Comparison of ENCODE assay signal across 11 cellular contexts in the genomic region with DNA sequence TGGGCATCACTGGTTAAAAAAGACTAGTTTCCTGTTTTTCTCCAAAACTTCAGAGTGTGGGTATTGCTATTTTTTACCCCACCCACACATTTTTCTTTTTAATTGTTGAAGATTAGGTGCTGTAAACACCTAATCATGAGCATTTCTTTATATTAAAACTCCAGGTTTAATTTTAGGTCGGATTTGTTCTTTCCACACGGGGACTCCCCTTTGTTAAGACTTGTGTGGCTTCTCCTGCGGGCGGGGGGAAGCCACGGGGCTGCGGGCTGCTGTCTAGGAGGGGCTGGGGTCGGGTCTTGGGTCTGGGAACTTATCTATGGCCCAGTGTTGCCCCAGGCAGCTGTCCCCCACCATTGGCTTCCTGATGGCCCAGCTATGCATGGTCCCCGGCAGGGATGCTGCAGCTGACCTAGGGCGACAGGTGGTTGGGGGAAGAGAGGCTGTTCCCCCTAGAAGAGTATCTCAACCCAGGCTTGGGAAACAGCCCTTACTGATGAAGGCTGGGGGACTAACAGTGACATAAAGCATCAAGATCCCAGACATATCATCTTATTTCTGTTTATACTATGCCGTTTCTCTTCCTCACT.
A peak's percentile ranks its signal among the peaks of the same experiment; 100 is the strongest.
DNase-seq lines count a peak whose midpoint lies in the region; ATAC-seq, FAIRE-seq and TF ChIP-seq lines count a peak whose summit lies in the region.
"Had no signal": no experiment of that assay in that cellular context is flagged by ENCODE, and none has a peak within 500 bp of the region (broad histone marks: within the 10 kb centered on the region; RNA-seq: fewer than 3 reads in every experiment).

No MANE protein-coding gene starts in this region.

- peaks cover 51% of the 10 kb centered on the region; the same call in 1 of the 2 replicates for H3K79me2 ChIP-seq in OCI-LY7 (ENCODE audit: insufficient read depth, low read depth, low read length)

- no peak for FAIRE-seq in D721Med (lab: Jason Lieb, UNC)

- peak overlapping the region; percentile 46; the same call in 1 of the 2 replicates for H2AFZ ChIP-seq in OCI-LY7 (ENCODE audit: low read length)
- H2AFZ ChIP-seq in mesenchymal stem cell (ENCODE audit: low read depth, low read length): no peak overlapping the region

- H3K27me3 ChIP-seq in mesenchymal stem cell (ENCODE audit: control insufficient read depth in 1 of 2, insufficient read depth in 1 of 2, low read length in 2 of 2): no peaks in the 10 kb centered on the region

- H2BK5ac ChIP-seq in mesenchymal stem cell (ENCODE audit: low read depth, low read length, poor library complexity, severe bottlenecking): no peak overlapping the region

- H3K79me1 ChIP-seq in mesenchymal stem cell (replicated peaks; ENCODE audit: low read length, poor library complexity, severe bottlenecking): peaks cover 16% of the 10 kb centered on the region

- no peaks in the 10 kb centered on the region for H4K20me1 ChIP-seq in OCI-LY7 (ENCODE audit: insufficient read depth, low read length)

- H3K4ac ChIP-seq in mesenchymal stem cell (ENCODE audit: low read depth in 1 of 2, low read length in 2 of 2): no peak overlapping the region

- no peak overlapping the region for H3K14ac ChIP-seq in mesenchymal stem cell (ENCODE audit: low read length in 2 of 2)

- H2BK15ac ChIP-seq in mesenchymal stem cell (ENCODE audit: low read depth, poor library complexity, severe bottlenecking): no peak overlapping the region

- H3K23ac ChIP-seq in mesenchymal stem cell (ENCODE audit: low read length in 2 of 2): no peak overlapping the region

- no peak overlapping the region for H4K91ac ChIP-seq in mesenchymal stem cell (ENCODE audit: low read length)

- H3K9me2 ChIP-seq in OCI-LY7 (ENCODE audit: insufficient read depth, low read length): no peaks in the 10 kb centered on the region

- H2AK5ac ChIP-seq in mesenchymal stem cell (ENCODE audit: low read length, severe bottlenecking): no peak overlapping the region

- no peak overlapping the region for H2BK12ac ChIP-seq in mesenchymal stem cell (ENCODE audit: low read length in 2 of 2)

- H3K9ac ChIP-seq in mesenchymal stem cell (ENCODE audit: low read length): no peak overlapping the region

- H4K8ac ChIP-seq in mesenchymal stem cell (ENCODE audit: low read length): peak overlapping the region; percentile 68

- peak overlapping the region; percentile 91 for H3K4me2 ChIP-seq in OCI-LY7 (ENCODE audit: low read length)
- H3K4me2 ChIP-seq in mesenchymal stem cell (ENCODE audit: low read length, poor library complexity, severe bottlenecking): no peak overlapping the region

- H3K36me3 ChIP-seq in OCI-LY7 (ENCODE audit: insufficient read depth, low read length) (peaks cover 14% of the 10 kb centered on the region; the same call in 1 of the 2 replicates), mesenchymal stem cell (ENCODE audit: control insufficient read depth in 1 of 2, insufficient read depth in 2 of 2, low read depth in 1 of 2, low read length in 2 of 2) (no peaks in the 10 kb centered on the region)
- H3K36me3 ChIP-seq: left ventricle myocardium inferior had no signal

- H3K27ac ChIP-seq in OCI-LY7 (ENCODE audit: low read depth, low read length, poor library complexity, severe bottlenecking): peak overlapping the region; percentile 94
- no peak overlapping the region for H3K27ac ChIP-seq in mesenchymal stem cell (ENCODE audit: low read length, poor library complexity, severe bottlenecking)
- H3K27ac ChIP-seq: left ventricle myocardium inferior had no signal

- H2BK120ac ChIP-seq in mesenchymal stem cell (ENCODE audit: low read depth, low read length): no peak overlapping the region

- no peak overlapping the region for H3K18ac ChIP-seq in mesenchymal stem cell (ENCODE audit: low read depth in 1 of 2, low read length in 2 of 2)

- H3K4me1 ChIP-seq in OCI-LY7 (ENCODE audit: insufficient read depth, low read length, poor library complexity, severe bottlenecking) (peaks cover 88% of the 10 kb centered on the region), mesenchymal stem cell (ENCODE audit: control insufficient read depth, insufficient read depth, low read depth, low read length) (peaks cover 2% of the 10 kb centered on the region)

- WGBS in mesenchymal stem cell: 84% methylated on average over 10 of the region's 10 CpGs

- CTCF ChIA-PET in OCI-LY7 (lab: Charles Lee; ENCODE audit: unreplicated experiment): no interaction called here

- no peak for DNase-seq in GM12864 (ENCODE audit: low read depth)
- DNase-seq in OCI-LY7 (ENCODE audit: low spot score): peak; percentile 69
- no peak for DNase-seq in mesenchymal stem cell
- DNase-seq in D721Med (ENCODE audit: insufficient read length, low spot score): no peak
- no peak for DNase-seq in cerebellar nuclear complex (lab: John Stamatoyannopoulos, UW)
- no peak for DNase-seq in DMS 273 (lab: John Stamatoyannopoulos, UW; ENCODE audit: unreplicated experiment)
- DNase-seq in NCI-H187 treated with DMSO at 0.1 percent for 48 hours (lab: John Stamatoyannopoulos, UW): no peak
- DNase-seq: activated CD4-positive, alpha-beta T cell treated with anti-CD3 and anti-CD28 coated beads, Interleukin-2, amount 50 U/mL, for 48 hours; left ventricle myocardium inferior; NCI-H748 treated with DMSO at 0.1 percent for 48 hours had no signal

- peak; percentile 5 for ATAC-seq in GM21786 (IDR thresholded peaks at IDR 0.05; ENCODE audit: unreplicated experiment)

- TF ChIP-seq CTCF in GM12864 (IDR thresholded peaks at IDR 0.05; ENCODE audit: low read depth, low read length, missing control alignments) (no peak), OCI-LY7 (conservative IDR thresholded peaks at IDR 0.05; ENCODE audit: low read length) (no peak), D721Med (IDR thresholded peaks at IDR 0.05; ENCODE audit: insufficient read depth, missing control alignments) (no peak)

- H3K9me3 ChIP-seq in OCI-LY7 (ENCODE audit: low read length) (no peaks in the 10 kb centered on the region), mesenchymal stem cell (ENCODE audit: control insufficient read depth, low read length) (no peaks in the 10 kb centered on the region)
- H3K9me3 ChIP-seq: left ventricle myocardium inferior had no signal

- POLR2A ChIA-PET in OCI-LY7 (lab: Charles Lee): interaction anchor here (0.6 to 2.9 kb wide), 13 partner anchors 10 to 307 kb away, joined by 3 to 10 read pairs (median 4); no protein-coding TSS in a partner anchor

- intact Hi-C loops in OCI-LY7 (cut with micrococcal nuclease; ENCODE audit: unreplicated experiment): loop anchor here (1.0 to 2.0 kb wide), 4 partner anchors 15 to 87 kb away; a partner anchor contains a TSS

- H3K4me3 ChIP-seq in GM12864 (ENCODE audit: low read depth, low read length) (peak overlapping the region; percentile 10), OCI-LY7 (ENCODE audit: low read depth, low read length, poor library complexity, severe bottlenecking) (peak overlapping the region; percentile 61), mesenchymal stem cell (ENCODE audit: insufficient read depth in 1 of 2, low read depth in 1 of 2, low read length in 2 of 2) (no peak overlapping the region)
- H3K4me3 ChIP-seq: left ventricle myocardium inferior had no signal

- TSS peak; percentile 69 for BruUV-seq in OCI-LY7 (replicated peaks; lab: Mats Ljungman, UMichigan)

Comparison
In these comparisons a context has a peak if more than half of its experiments do, and no peak if none do; other contexts are left out.
1. H3K4me3 ChIP-seq: peak in GM12864 (single experiment) and OCI-LY7 (single experiment); none in mesenchymal stem cell (0 of 2).